ENCODE assay signal across 24 cellular contexts in genomic region chrX:21907250-21907649, GRCh38. TPM values are rescaled to one million over a fixed set of nuclear protein-coding genes. Genes with fewer than 3 reads are reported as not detected.
DNase-seq lines count a peak whose midpoint lies in the region; ATAC-seq and TF ChIP-seq lines count a peak whose summit lies in the region.
"Had no signal": no experiment of that assay in that cellular context is flagged by ENCODE, and none has a peak within 500 bp of the region (broad histone marks: within the 10 kb centered on the region; RNA-seq: fewer than 3 reads in every experiment).

No MANE protein-coding gene starts in this region.

- ATAC-seq in left ventricle myocardium superior (no peak), HG03159 (IDR thresholded peaks at IDR 0.05; ENCODE audit: unreplicated experiment) (no peak), HG03108 (IDR thresholded peaks at IDR 0.05; ENCODE audit: unreplicated experiment) (no peak)
- ATAC-seq: heart left ventricle, HepG2, left colon had no signal

- H3K4me1 ChIP-seq in cardiac muscle cell (ENCODE audit: low read depth): peaks cover 19% of the 10 kb centered on the region
- H3K4me1 ChIP-seq in mesodermal cell (ENCODE audit: control insufficient read depth, insufficient read depth, low read length, poor library complexity, severe bottlenecking): no peaks in the 10 kb centered on the region
- H3K4me1 ChIP-seq: heart left ventricle, tibial artery had no signal

- H3K4me3 ChIP-seq in cardiac muscle cell (no peak overlapping the region), astrocyte of the cerebellum (ENCODE audit: low read depth, low read length) (no peak overlapping the region), mesodermal cell (ENCODE audit: extremely low read depth, insufficient read depth, low read length, poor library complexity, severe bottlenecking) (no peak overlapping the region)
- H3K4me3 ChIP-seq: heart left ventricle, MG63, tibial artery had no signal

- no peaks in the 10 kb centered on the region for H3K27me3 ChIP-seq in cardiac muscle cell
- H3K27me3 ChIP-seq: heart left ventricle, MG63, tibial artery had no signal

- in situ Hi-C loops in astrocyte of the cerebellum (cut with HindIII; ENCODE audit: low sequenced_read_pairs): no loop called here

- DNase-seq in cardiac muscle cell (ENCODE audit: low read depth in 1 of 2, low spot score in 1 of 2): peak; percentile 21 to 50
- DNase-seq in left ventricle myocardium superior: no peak
- peak; percentile 27 for DNase-seq in astrocyte of the cerebellum (ENCODE audit: low read depth)
- DNase-seq in NCI-H2227 (lab: John Stamatoyannopoulos, UW; ENCODE audit: unreplicated experiment): no peak
- DNase-seq in stimulated activated CD4-positive, alpha-beta T cell treated with anti-CD3 and anti-CD28 coated beads, Interleukin-15, amount 100 ng/mL, for 24 hours: no peak
- DNase-seq: activated CD4-positive, alpha-beta T cell treated with anti-CD3 and anti-CD28 coated beads for 1 hour; activated gamma-delta T cell treated with Interleukin-2 at 50 U/mL for 16 hours; activated T-cell treated with anti-CD3 and anti-CD28 coated beads, Interleukin-2, amount 50 U/mL, for 1 hour; cortex of kidney; heart left ventricle; left colon; MG63; NCI-H1436; NCI-H2171 treated with DMSO at 0.1 percent for 48 hours; NCI-H69; stimulated activated CD4-positive, alpha-beta T cell treated with anti-CD3 and anti-CD28 coated beads, Interleukin-4, amount 100 ng/mL, for 1 hour; stimulated activated naive CD4-positive, alpha-beta T cell treated with Interleukin-2 at 50 U/mL for 16 hours; tibial artery had no signal

- WGBS in mesodermal cell (ENCODE audit: insufficient coverage in 2 of 2), 2 experiments: no CpG with 5 or more reads among the region's 1 CpG

- TF ChIP-seq CTCF in cardiac muscle cell (IDR thresholded peaks at IDR 0.05; ENCODE audit: low read depth, low read length) (no peak), astrocyte of the cerebellum (IDR thresholded peaks at IDR 0.05; ENCODE audit: low read depth, low read length, missing control alignments) (no peak)

- H3K27ac ChIP-seq in cardiac muscle cell (peak overlapping the region; percentile 60), mesodermal cell (ENCODE audit: low read depth, low read length, severe bottlenecking) (peak overlapping the region; percentile 49)
- H3K27ac ChIP-seq: C4-2B, heart left ventricle, HL-60, tibial artery had no signal

- no peaks in the 10 kb centered on the region for H3K9me3 ChIP-seq in cardiac muscle cell (ENCODE audit: low read depth)
- no peaks in the 10 kb centered on the region for H3K9me3 ChIP-seq in mesodermal cell (ENCODE audit: control insufficient read depth, low read length)
- H3K9me3 ChIP-seq: heart left ventricle, MG63, tibial artery had no signal

- intact Hi-C loops in left ventricle myocardium superior (cut with micrococcal nuclease): no loop called here

- H3K36me3 ChIP-seq in cardiac muscle cell (no peaks in the 10 kb centered on the region), mesodermal cell (ENCODE audit: control insufficient read depth, insufficient read depth, low read length) (no peaks in the 10 kb centered on the region)
- H3K36me3 ChIP-seq: heart left ventricle, MG63, tibial artery had no signal

RNA-seq across cellular contexts. Expression of gene SMS, which starts 33.3 kb away (rescaled TPM):
- total RNA-seq in cardiac muscle cell: 213 and 253 TPM in 2 replicates
- 403 and 501 TPM in 2 replicates for polyA plus RNA-seq in cardiac muscle cell
- 56.3 TPM for total RNA-seq in left ventricle myocardium superior
- polyA plus RNA-seq in mesodermal cell (2013, experiment 1 of 2): 141 TPM
- polyA plus RNA-seq in mesodermal cell (2013, experiment 2 of 2): 153 TPM

RNA-seq across cellular contexts. Expression of gene YY2, which starts 51.5 kb away (rescaled TPM):
- total RNA-seq in cardiac muscle cell: 0.63 and 1.1 TPM in 2 replicates
- 1.1 and 1.5 TPM in 2 replicates for polyA plus RNA-seq in cardiac muscle cell
- total RNA-seq in left ventricle myocardium superior: 0.57 TPM
- polyA plus RNA-seq in mesodermal cell (2013, experiment 1 of 2): 0.63 TPM
- 1.1 TPM for polyA plus RNA-seq in mesodermal cell (2013, experiment 2 of 2)

Comparison
In these comparisons a context has a peak if more than half of its experiments do, and no peak if none do; other contexts are left out.
1. DNase-seq: peak in cardiac muscle cell (2 of 2) and astrocyte of the cerebellum (single experiment); none in left ventricle myocardium superior (single experiment), NCI-H2227 (single experiment) and stimulated activated CD4-positive, alpha-beta T cell treated with anti-CD3 and anti-CD28 coated beads, Interleukin-15, amount 100 ng/mL, for 24 hours (single experiment).